In genomic region chr5:16809816-16810502, GRCh38 we compare ENCODE assay signal across 11 cellular contexts.
DNase-seq lines count a peak whose midpoint lies in the region; ATAC-seq and TF ChIP-seq lines count a peak whose summit lies in the region.
"Had no signal": no experiment of that assay in that cellular context is flagged by ENCODE, and none has a peak within 500 bp of the region (broad histone marks: within the 10 kb centered on the region; RNA-seq: fewer than 3 reads in every experiment).

No MANE protein-coding gene starts in this region.

- no peak overlapping the region for H3K4me3 ChIP-seq in right atrium auricular region
- peak overlapping the region in 5 of 59 donors; percentile 4 to 23 (median 19) for H3K4me3 ChIP-seq in dorsolateral prefrontal cortex
- no peak overlapping the region for H3K4me3 ChIP-seq in spleen

- peak; percentile 76 for ATAC-seq in Right ventricle myocardium inferior

- CTCF ChIA-PET in activated CD4-positive, alpha-beta memory T cell treated with anti-CD3 and anti-CD28 coated beads, Interleukin-2, amount 10 ng/mL, durations not matched to agents 7 days and 5 days (lab: Charles Lee): no interaction called here

- peaks cover 13% of the 10 kb centered on the region for H3K4me1 Mint-ChIP-seq in mesothelial cell of epicardium
- no peaks in the 10 kb centered on the region for H3K4me1 Mint-ChIP-seq in activated CD4-positive, alpha-beta memory T cell treated with anti-CD3 and anti-CD28 coated beads, Interleukin-2, amount 10 ng/mL, durations not matched to agents 7 days and 5 days

- H3K27me3 ChIP-seq in right atrium auricular region (no peaks in the 10 kb centered on the region), dorsolateral prefrontal cortex (no peaks in the 10 kb centered on the region), spleen (replicated peaks in 1 of 7) (no peaks in the 10 kb centered on the region)

- H3K27me3 Mint-ChIP-seq in mesothelial cell of epicardium (ENCODE audit: low read depth): no peaks in the 10 kb centered on the region
- H3K27me3 Mint-ChIP-seq in activated CD4-positive, alpha-beta memory T cell treated with anti-CD3 and anti-CD28 coated beads, Interleukin-2, amount 10 ng/mL, durations not matched to agents 7 days and 5 days: no peaks in the 10 kb centered on the region
- H3K27me3 Mint-ChIP-seq: CD4-positive, alpha-beta T cell had no signal

- no peak overlapping the region for H3K4me3 Mint-ChIP-seq in mesothelial cell of epicardium
- no peak overlapping the region for H3K4me3 Mint-ChIP-seq in activated CD4-positive, alpha-beta memory T cell treated with anti-CD3 and anti-CD28 coated beads, Interleukin-2, amount 10 ng/mL, durations not matched to agents 7 days and 5 days
- H3K4me3 Mint-ChIP-seq: CD4-positive, alpha-beta T cell had no signal

- TF ChIP-seq CTCF in right atrium auricular region (IDR thresholded peaks at IDR 0.05): no peak
- no peak for TF ChIP-seq CTCF in dorsolateral prefrontal cortex (IDR thresholded peaks at IDR 0.05 in 54 of 56, conservative IDR thresholded peaks at IDR 0.05 in 2 of 56; ENCODE audit: low read depth in 1 of 56, partially characterized antibody in 56 of 56)
- no peak for TF ChIP-seq CTCF in mesothelial cell of epicardium (IDR thresholded peaks at IDR 0.05; ENCODE audit: unreplicated experiment)
- TF ChIP-seq CTCF in spleen (IDR thresholded peaks at IDR 0.05 in 8 of 11, conservative IDR thresholded peaks at IDR 0.05 in 3 of 11): no peak

- POLR2A ChIA-PET in activated CD4-positive, alpha-beta memory T cell treated with anti-CD3 and anti-CD28 coated beads, Interleukin-2, amount 10 ng/mL, durations not matched to agents 7 days and 5 days (lab: Charles Lee): no interaction called here

- H3K36me3 Mint-ChIP-seq in mesothelial cell of epicardium: peaks cover 7% of the 10 kb centered on the region
- no peaks in the 10 kb centered on the region for H3K36me3 Mint-ChIP-seq in activated CD4-positive, alpha-beta memory T cell treated with anti-CD3 and anti-CD28 coated beads, Interleukin-2, amount 10 ng/mL, durations not matched to agents 7 days and 5 days (ENCODE audit: low read depth)

- H3K27ac ChIP-seq in right atrium auricular region (no peak overlapping the region), dorsolateral prefrontal cortex (peak overlapping the region in 49 of 59 donors; percentile 3 to 85 (median 67)), spleen (peak overlapping the region in 3 of 8 donors; percentile 27 to 58 (median 38))

- H3K36me3 ChIP-seq in right atrium auricular region: no peaks in the 10 kb centered on the region
- H3K36me3 ChIP-seq in spleen: no peaks in the 10 kb centered on the region

- no peak for TF ChIP-seq POLR2A in spleen (IDR thresholded peaks at IDR 0.05)

- 66 to 79% (median 73%) methylated on average over 11 of the region's 11 CpGs for WGBS in spleen, 5 donors

- H3K9me3 ChIP-seq in right atrium auricular region: no peaks in the 10 kb centered on the region
- H3K9me3 ChIP-seq in spleen: no peaks in the 10 kb centered on the region

- peak overlapping the region; percentile 61 for H3K27ac Mint-ChIP-seq in mesothelial cell of epicardium
- H3K27ac Mint-ChIP-seq in activated CD4-positive, alpha-beta memory T cell treated with anti-CD3 and anti-CD28 coated beads, Interleukin-2, amount 10 ng/mL, durations not matched to agents 7 days and 5 days: no peak overlapping the region
- H3K27ac Mint-ChIP-seq: CD4-positive, alpha-beta T cell had no signal

- intact Hi-C loops in Right ventricle myocardium inferior (cut with DNase I): no loop called here
- intact Hi-C loops in dorsolateral prefrontal cortex (cut with DNase I): no loop called here
- intact Hi-C loops in spleen (cut with DNase I; ENCODE audit: low total_unique reads): no loop called here

- H3K9me3 Mint-ChIP-seq in mesothelial cell of epicardium: no peaks in the 10 kb centered on the region
- H3K9me3 Mint-ChIP-seq in activated CD4-positive, alpha-beta memory T cell treated with anti-CD3 and anti-CD28 coated beads, Interleukin-2, amount 10 ng/mL, durations not matched to agents 7 days and 5 days: no peaks in the 10 kb centered on the region
- H3K9me3 Mint-ChIP-seq: CD4-positive, alpha-beta T cell had no signal

- no peak for DNase-seq in Right ventricle myocardium inferior (ENCODE audit: missing footprints)
- DNase-seq in right atrium auricular region (ENCODE audit: low spot score): no peak
- peak in 1 of 10 donors; percentile 40 for DNase-seq in dorsolateral prefrontal cortex
- DNase-seq in mesothelial cell of epicardium (ENCODE audit: low spot score in 2 of 2, unreplicated experiment in 2 of 2): no peak
- DNase-seq in spleen: no peak
- no peak for DNase-seq in activated CD4-positive, alpha-beta T cell treated with anti-CD3 and anti-CD28 coated beads, Interleukin-2, amount 50 U/mL, for 4 hours
- DNase-seq in activated CD4-positive, alpha-beta memory T cell treated with anti-CD3 and anti-CD28 coated beads, Interleukin-2, amount 10 ng/mL, durations not matched to agents 7 days and 5 days: no peak
- no peak for DNase-seq in T-helper 9 cell
- DNase-seq: CD4-positive, alpha-beta T cell; cortex of kidney; NCI-H2029 had no signal

- H3K4me1 ChIP-seq in right atrium auricular region (peaks cover 0 to 15% of the 10 kb centered on the region in 2 donors), spleen (peaks cover 0 to 35% (median 9%) of the 10 kb centered on the region in 6 donors)

Comparison
In these comparisons a context has a peak if more than half of its experiments do, and no peak if none do; other contexts are left out.
1. H3K27ac ChIP-seq: peak in dorsolateral prefrontal cortex (49 of 59); none in right atrium auricular region (0 of 2).